Comparison of ENCODE assay signal across 27 cellular contexts in the genomic region with DNA sequence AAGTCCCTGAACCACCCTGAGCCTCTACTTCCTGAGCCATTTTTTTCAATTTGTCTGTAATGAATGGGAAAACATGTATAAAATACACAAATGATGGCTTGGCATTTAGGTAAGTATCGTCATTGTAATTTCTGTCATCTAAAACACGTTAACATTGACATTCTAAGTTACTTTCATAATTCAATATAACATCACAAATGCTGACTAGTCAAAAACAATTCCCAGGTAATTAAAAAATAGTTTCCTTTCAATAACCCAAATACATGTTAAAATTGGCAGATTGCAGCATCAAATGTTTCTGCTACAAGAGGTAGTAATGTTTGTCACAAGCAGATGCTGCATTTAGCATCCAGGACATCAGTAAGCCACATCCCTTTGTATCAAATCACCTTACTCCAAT.
"Had no signal": no experiment of that assay in that cellular context is flagged by ENCODE, and none has a peak within 500 bp of the region (broad histone marks: within the 10 kb centered on the region; RNA-seq: fewer than 3 reads in every experiment).

No MANE protein-coding gene starts in this region.

- H3K4me3 ChIP-seq: coronary artery, dorsolateral prefrontal cortex, esophagus squamous epithelium, gastrocnemius medialis, heart right ventricle, left lung, lower lobe of right lung, mucosa of descending colon had no signal

- H3K4me1 ChIP-seq: esophagus squamous epithelium, gastrocnemius medialis, heart right ventricle, left lung, lower lobe of right lung had no signal

- H3K27me3 ChIP-seq: dorsolateral prefrontal cortex, esophagus squamous epithelium, gastrocnemius medialis, left lung had no signal

- H3K9me3 ChIP-seq: esophagus squamous epithelium, gastrocnemius medialis, heart right ventricle, left lung, lower lobe of right lung, mucosa of descending colon had no signal

- FAIRE-seq: colon, islet of Langerhans, keratinocyte had no signal

- DNase-seq: dermis blood vessel endothelial cell; dorsolateral prefrontal cortex; effector CD4-positive, alpha-beta T cell; effector memory CD4-positive, alpha-beta T cell; endodermal cell; erythroblast; esophagus squamous epithelium; foreskin fibroblast; foreskin melanocyte; gastrocnemius medialis; glutamatergic neuron; head of caudate nucleus; heart right ventricle; hippocampal formation; left cardiac atrium; left lung; left ventricle myocardium superior; lower lobe of right lung; mesenchymal stem cell; mucosa of descending colon; naive B cell had no signal

- ATAC-seq: esophagus mucosa, gastrocnemius medialis, heart right ventricle, left cardiac atrium, left lung, left ventricle myocardium superior, lower lobe of right lung, mucosa of descending colon had no signal

- H3K36me3 ChIP-seq: esophagus squamous epithelium, gastrocnemius medialis, heart right ventricle, left lung, lower lobe of right lung had no signal

- H3K27ac ChIP-seq: coronary artery, dorsolateral prefrontal cortex, epithelial cell of prostate, esophagus squamous epithelium, gastrocnemius medialis, heart right ventricle, left lung, lower lobe of right lung had no signal
